In genomic region chr22:43004362-43005035, GRCh38 we compare ENCODE assay signal across 1 cellular context.
TF ChIP-seq lines count a peak whose summit lies in the region.

No MANE protein-coding gene starts in this region.

TF ChIP-seq in H1, 55 proteins besides CTCF, POLR2A, EP300 and RAD21 (continued from another document):
- no peak for TF ChIP-seq KDM5A (IDR thresholded peaks at IDR 0.05; ENCODE audit: low read length)
- TF ChIP-seq SP1 (IDR thresholded peaks at IDR 0.05; ENCODE audit: low read depth, low read length): no peak
- no peak for TF ChIP-seq CHD7 (IDR thresholded peaks at IDR 0.05; ENCODE audit: insufficient replicate concordance, low read length)
- TF ChIP-seq POLR2AphosphoS5 (IDR thresholded peaks at IDR 0.05; ENCODE audit: low read depth, low read length): no peak
- TF ChIP-seq GTF2F1 (IDR thresholded peaks at IDR 0.05; ENCODE audit: borderline replicate concordance, low read depth, low read length): no peak
- TF ChIP-seq SIRT6 (IDR thresholded peaks at IDR 0.05; ENCODE audit: low read length): no peak
- no peak for TF ChIP-seq TAF1 (IDR thresholded peaks at IDR 0.05; ENCODE audit: low read depth, low read length)
- no peak for TF ChIP-seq HDAC2 (IDR thresholded peaks at IDR 0.05; ENCODE audit: borderline replicate concordance in 1 of 2, low read depth in 2 of 2, low read length in 2 of 2)
- no peak for TF ChIP-seq CBX5 (IDR thresholded peaks at IDR 0.05; ENCODE audit: low read depth, low read length)
- TF ChIP-seq BRCA1 (IDR thresholded peaks at IDR 0.05; ENCODE audit: low read depth, low read length): no peak
- no peak for TF ChIP-seq CREB1 (IDR thresholded peaks at IDR 0.05)
- TF ChIP-seq POU5F1 (IDR thresholded peaks at IDR 0.05; ENCODE audit: low read depth, low read length): no peak
- TF ChIP-seq NANOG (IDR thresholded peaks at IDR 0.05; ENCODE audit: insufficient read depth, low read depth, low read length, poor library complexity, severe bottlenecking): no peak
- no peak for TF ChIP-seq MAX (IDR thresholded peaks at IDR 0.05)
- TF ChIP-seq SAP30 (IDR thresholded peaks at IDR 0.05; ENCODE audit: insufficient read depth, insufficient replicate concordance, low read length): no peak
- TF ChIP-seq BACH1 (IDR thresholded peaks at IDR 0.05; ENCODE audit: low read length): no peak
- no peak for TF ChIP-seq SUZ12 (IDR thresholded peaks at IDR 0.05; ENCODE audit: low read length)
